Comparison of ENCODE assay signal across 9 cellular contexts in the genomic region with DNA sequence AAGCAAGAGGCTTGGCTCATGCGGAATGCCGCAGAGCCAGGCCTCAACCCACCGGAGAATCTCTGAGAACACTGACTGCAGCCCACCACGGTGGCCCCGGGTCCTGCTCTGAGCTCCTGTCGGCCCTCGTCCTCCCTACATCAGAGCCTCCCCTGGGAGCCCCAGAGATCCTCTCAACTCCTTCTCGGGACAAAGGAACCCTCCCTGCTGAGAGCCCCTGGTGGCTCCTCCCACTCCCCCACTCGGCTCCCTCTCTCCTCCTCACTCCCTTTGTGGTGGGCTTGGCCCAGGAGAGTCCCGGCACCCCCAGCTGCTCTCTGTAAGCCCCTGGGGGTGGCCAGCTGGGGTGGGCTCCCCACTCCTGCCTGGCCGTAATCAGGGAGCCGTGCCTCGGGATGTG.
DNase-seq lines count a peak whose midpoint lies in the region; ATAC-seq, FAIRE-seq and TF ChIP-seq lines count a peak whose summit lies in the region.
"Had no signal": no experiment of that assay in that cellular context is flagged by ENCODE, and none has a peak within 500 bp of the region (broad histone marks: within the 10 kb centered on the region; RNA-seq: fewer than 3 reads in every experiment).

No MANE protein-coding gene starts in this region.

- H3K4me3 Mint-ChIP-seq in central memory CD8-positive, alpha-beta T cell = peak overlapping the region; percentile 83

- H3K9ac ChIP-seq in muscle layer of colon (ENCODE audit: low read length) = peak overlapping the region; percentile 53

- H3K27me3 Mint-ChIP-seq in central memory CD8-positive, alpha-beta T cell = peaks cover 21% of the 10 kb centered on the region

- no peak overlapping the region for H3K27ac Mint-ChIP-seq in central memory CD8-positive, alpha-beta T cell (ENCODE audit: low read depth)

- no peak for TF ChIP-seq POLR2A in H54 (IDR thresholded peaks at IDR 0.05; ENCODE audit: low read depth, low read length)

- peaks cover 47% of the 10 kb centered on the region for H3K4me1 ChIP-seq in muscle layer of colon (ENCODE audit: insufficient read depth, low read length)

- H3K36me3 Mint-ChIP-seq in central memory CD8-positive, alpha-beta T cell (ENCODE audit: insufficient read depth) = peaks cover 6% of the 10 kb centered on the region

- no peaks in the 10 kb centered on the region for H3K9me3 ChIP-seq in muscle layer of colon (ENCODE audit: low read length)

- peak overlapping the region; percentile 40 to 62 for H3K4me3 ChIP-seq in muscle layer of colon (ENCODE audit: low read depth in 1 of 2, low read length in 2 of 2)

- no peaks in the 10 kb centered on the region for H3K36me3 ChIP-seq in muscle layer of colon (ENCODE audit: insufficient read depth, low read length)

- FAIRE-seq in H54 (lab: Jason Lieb, UNC) = no peak

- H3K9me3 Mint-ChIP-seq in central memory CD8-positive, alpha-beta T cell = no peaks in the 10 kb centered on the region

- H3K4me1 Mint-ChIP-seq in central memory CD8-positive, alpha-beta T cell = peaks cover 16% of the 10 kb centered on the region

- DNase-seq in NCI-H345 (lab: John Stamatoyannopoulos, UW) = peak; percentile 26
- DNase-seq in NCI-H345 treated with DMSO at 0.1 percent for 48 hours (lab: John Stamatoyannopoulos, UW; ENCODE audit: unreplicated experiment) = no peak
- peak; percentile 34 for DNase-seq in NCI-H146 treated with DMSO at 0.1 percent for 48 hours (lab: John Stamatoyannopoulos, UW; ENCODE audit: unreplicated experiment)
- DNase-seq in central memory CD8-positive, alpha-beta T cell (ENCODE audit: low spot score in 2 of 2) = no peak
- DNase-seq in NCI-H1092 (lab: John Stamatoyannopoulos, UW) = no peak
- DNase-seq in H54 (ENCODE audit: insufficient read length, low spot score) = no peak
- no peak for DNase-seq in NCI-H2081 (lab: John Stamatoyannopoulos, UW)

- no peaks in the 10 kb centered on the region for H3K27me3 ChIP-seq in muscle layer of colon (ENCODE audit: control insufficient read depth in 1 of 2, insufficient read depth in 2 of 2, low read length in 2 of 2)

- peak overlapping the region; percentile 67 for H3K27ac ChIP-seq in muscle layer of colon (ENCODE audit: low read depth, low read length)
- H3K27ac ChIP-seq: C4-2B had no signal

- ATAC-seq in central memory CD8-positive, alpha-beta T cell (replicated peaks; ENCODE audit: extremely low read depth, poor library complexity, severe bottlenecking) = no peak

Comparison
In these comparisons a context has a peak if more than half of its experiments do, and no peak if none do; other contexts are left out.
1. DNase-seq: peak in NCI-H345 (single experiment) and NCI-H146 treated with DMSO at 0.1 percent for 48 hours (single experiment); none in NCI-H345 treated with DMSO at 0.1 percent for 48 hours (single experiment), central memory CD8-positive, alpha-beta T cell (0 of 2), NCI-H1092 (single experiment), H54 (single experiment) and NCI-H2081 (0 of 2).